26 cellular contexts compared by ENCODE assay signal in genomic region chr2:71669058-71669456, GRCh38.
"Had no signal": no experiment of that assay in that cellular context is flagged by ENCODE, and none has a peak within 500 bp of the region (broad histone marks: within the 10 kb centered on the region; RNA-seq: fewer than 3 reads in every experiment).

No MANE protein-coding gene starts in this region.

- H3K27me3 ChIP-seq: brain microvascular endothelial cell, cardiac muscle cell, Peyer's patch, SJCRH30 had no signal

- H3K4me3 ChIP-seq: cardiac muscle cell, K562, Peyer's patch, SJCRH30 had no signal

- H3K9me3 Mint-ChIP-seq: activated CD8-positive, alpha-beta T cell treated with anti-CD3 and anti-CD28 coated beads for 36 hours; activated naive CD4-positive, alpha-beta T cell treated with anti-CD3 and anti-CD28 coated beads, Interleukin-2, amount 50 U/mL, for 72 hours; activated T-cell treated with anti-CD3 and anti-CD28 coated beads, Interleukin-2, amount 50 U/mL, for 24 hours; activated T-helper 1 cell treated with anti-CD3 and anti-CD28 coated beads, Interleukin-12 subunit alpha, Interleukin-12 subunit beta, Interleukin-2, Interleukin-4 antibody, amounts not matched to agents 30 ng/mL and 10 ng/mL and 1 ng/mL, durations not matched to agents 14 hours and 24 hours and 36 hours; T-helper 1 cell treated with Interleukin-12 subunit alpha and Interleukin-12 subunit beta and Interleukin-4 antibody, amounts not matched to agents 30 μg/mL and 1 μg/mL, for 36 hours had no signal

- H3K4me1 ChIP-seq: Peyer's patch, SJCRH30 had no signal

- H3K36me3 Mint-ChIP-seq: activated naive CD4-positive, alpha-beta T cell treated with anti-CD3 and anti-CD28 coated beads, Interleukin-2, amount 50 U/mL, for 72 hours had no signal

- H3K9me3 ChIP-seq: Peyer's patch, SJCRH30 had no signal

- H3K4me3 Mint-ChIP-seq: activated CD8-positive, alpha-beta T cell treated with anti-CD3 and anti-CD28 coated beads for 36 hours; activated T-cell treated with anti-CD3 and anti-CD28 coated beads, Interleukin-2, amount 50 U/mL, for 24 hours; activated T-helper 1 cell treated with anti-CD3 and anti-CD28 coated beads, Interleukin-12 subunit alpha, Interleukin-12 subunit beta, Interleukin-2, Interleukin-4 antibody, amounts not matched to agents 30 ng/mL and 10 ng/mL and 1 ng/mL, durations not matched to agents 14 hours and 24 hours and 36 hours; T-helper 1 cell treated with Interleukin-12 subunit alpha and Interleukin-12 subunit beta and Interleukin-4 antibody, amounts not matched to agents 30 μg/mL and 1 μg/mL, for 36 hours had no signal

- H3K27ac ChIP-seq: brain microvascular endothelial cell, cardiac muscle cell, Peyer's patch, RWPE1, SJCRH30, WERI-Rb-1 had no signal

- H3K36me3 ChIP-seq: Peyer's patch, WERI-Rb-1 had no signal

- ATAC-seq: activated CD4-positive, CD25-positive, alpha-beta regulatory T cell treated with anti-CD3 and anti-CD28 coated beads, Interleukin-2, amount 50 U/mL, for 24 hours; activated CD8-positive, alpha-beta T cell treated with anti-CD3 and anti-CD28 coated beads for 36 hours; activated naive CD4-positive, alpha-beta T cell treated with anti-CD3 and anti-CD28 coated beads, Interleukin-2, amount 50 U/mL, for 72 hours; K562 had no signal

- DNase-seq: activated CD4-positive, alpha-beta T cell treated with anti-CD3 and anti-CD28 coated beads for 4 hours; activated CD8-positive, alpha-beta T cell treated with anti-CD3 and anti-CD28 coated beads for 36 hours; activated effector memory CD4-positive, alpha-beta T cell treated with Interleukin-2 at 50 U/mL for 16 hours; activated naive CD4-positive, alpha-beta T cell; activated T-cell treated with anti-CD3 and anti-CD28 coated beads, Interleukin-2, amount 50 U/mL, for 24 hours; brain microvascular endothelial cell; Kasumi-1; NCI-H1105 treated with DMSO at 0.1 percent for 48 hours; NCI-H1436 treated with DMSO at 0.1 percent for 48 hours; NCI-H187; NCI-H2081; NCI-H510A treated with DMSO at 0.1 percent for 48 hours; NCI-H69; NK-92 treated with Interleukin-12 subunit alpha and Interleukin-12 subunit beta, amount 100 ng/mL, for 24 hours; Right ventricle myocardium superior; T-helper 9 cell; WERI-Rb-1 had no signal

- H3K27me3 Mint-ChIP-seq: activated CD8-positive, alpha-beta T cell treated with anti-CD3 and anti-CD28 coated beads for 36 hours; activated T-cell treated with anti-CD3 and anti-CD28 coated beads, Interleukin-2, amount 50 U/mL, for 24 hours had no signal

- H3K27ac Mint-ChIP-seq: activated CD8-positive, alpha-beta T cell treated with anti-CD3 and anti-CD28 coated beads for 36 hours; activated naive CD4-positive, alpha-beta T cell treated with anti-CD3 and anti-CD28 coated beads, Interleukin-2, amount 50 U/mL, for 72 hours; activated T-cell treated with anti-CD3 and anti-CD28 coated beads, Interleukin-2, amount 50 U/mL, for 24 hours; activated T-helper 1 cell treated with anti-CD3 and anti-CD28 coated beads, Interleukin-12 subunit alpha, Interleukin-12 subunit beta, Interleukin-2, Interleukin-4 antibody, amounts not matched to agents 30 ng/mL and 10 ng/mL and 1 ng/mL, durations not matched to agents 14 hours and 24 hours and 36 hours; T-helper 1 cell treated with Interleukin-12 subunit alpha and Interleukin-12 subunit beta and Interleukin-4 antibody, amounts not matched to agents 30 μg/mL and 1 μg/mL, for 36 hours had no signal
